ENCODE assay signal across 8 cellular contexts in genomic region chr19:47514869-47515588, GRCh38. TPM values are rescaled to one million over a fixed set of nuclear protein-coding genes. Genes with fewer than 3 reads are reported as not detected.
DNase-seq lines count a peak whose midpoint lies in the region; ATAC-seq, FAIRE-seq and TF ChIP-seq lines count a peak whose summit lies in the region.

Gene NAPA, minus strand, starts transcription at chr19:47515063. Its CDS starts 123 bp downstream, at chr19:47514940.

- H3K9me3 ChIP-seq in iPS-20b (ENCODE audit: insufficient read depth, low read depth, low read length) = no peaks in the 10 kb centered on the region

- DNase-seq in AG04449 (ENCODE audit: low read depth, low spot score) = peak; percentile 98
- peak; percentile 98 for DNase-seq in NCI-H2227 treated with DMSO at 0.1 percent for 48 hours (lab: John Stamatoyannopoulos, UW)
- peak; percentile 99 for DNase-seq in bronchial epithelial cell (ENCODE audit: low read depth)

- peak; percentile 79 for ATAC-seq in GM18907 (IDR thresholded peaks at IDR 0.05; ENCODE audit: unreplicated experiment)
- ATAC-seq in HG03159 (IDR thresholded peaks at IDR 0.05; ENCODE audit: unreplicated experiment) = peak; percentile 87

- H3K4me3 ChIP-seq in AG04449 (ENCODE audit: low read depth, low read length) (peak within 1 kb of the TSS; percentile 100), WI38 (ENCODE audit: low read depth, low read length) (peak within 1 kb of the TSS; percentile 99), bronchial epithelial cell (ENCODE audit: low read depth, low read length) (peak within 1 kb of the TSS; percentile 100), iPS-20b (ENCODE audit: low read length) (peak within 1 kb of the TSS; percentile 99), skin epidermis (peak within 1 kb of the TSS; percentile 61 to 98 (median 93))

- H3K4me1 ChIP-seq in iPS-20b (ENCODE audit: insufficient read depth, low read length) = peaks cover 3% of the 10 kb centered on the region

- peak within 1 kb of the TSS; percentile 70 for H3K27ac ChIP-seq in iPS-20b (ENCODE audit: low read length)
- peak within 1 kb of the TSS; percentile 87 to 100 (median 96) for H3K27ac ChIP-seq in skin epidermis

- peak; percentile 58 for FAIRE-seq in bronchial epithelial cell (lab: Jason Lieb, UNC)

- peak within 1 kb of the TSS; percentile 95 for H3K9ac ChIP-seq in iPS-20b (ENCODE audit: low read depth, low read length)

- CTCF ChIA-PET in AG04449 (lab: Yijun Ruan, JAX) = interaction anchor here (0.6 to 3.1 kb wide), 48 partner anchors 10 to 218 kb away, joined by 3 to 33 read pairs (median 6); partner anchors contain the start of genes EHD2 and KPTN

- POLR2A ChIA-PET in AG04449 (lab: Yijun Ruan, JAX) = interaction anchor here (0.7 to 1.0 kb wide), 2 partner anchors 19 to 329 kb away, joined by 3 read pairs; no protein-coding TSS in a partner anchor

- no peaks in the 10 kb centered on the region for H3K36me3 ChIP-seq in bronchial epithelial cell (ENCODE audit: control insufficient read depth, insufficient read depth, low read length)
- no peaks in the 10 kb centered on the region for H3K36me3 ChIP-seq in iPS-20b (ENCODE audit: insufficient read depth, low read depth, low read length)

- H3K27me3 ChIP-seq in bronchial epithelial cell (ENCODE audit: control insufficient read depth, insufficient read depth, low read length) = no peaks in the 10 kb centered on the region
- no peaks in the 10 kb centered on the region for H3K27me3 ChIP-seq in iPS-20b (ENCODE audit: insufficient read depth, low read length)

- peak; percentile 82 for TF ChIP-seq CTCF in AG04449 (IDR thresholded peaks at IDR 0.05; ENCODE audit: insufficient read depth, low read length, missing control alignments)
- no peak for TF ChIP-seq CTCF in WI38 (IDR thresholded peaks at IDR 0.05; ENCODE audit: low read depth, low read length)
- TF ChIP-seq CTCF in bronchial epithelial cell (IDR thresholded peaks at IDR 0.05; ENCODE audit: insufficient read depth, low read length, severe bottlenecking) = no peak

RNA-seq across cellular contexts. Expression of gene NAPA, which starts in this region (rescaled TPM):
- total RNA-seq in bronchial epithelial cell = 33.0 and 33.2 TPM in 2 replicates

Comparison
In these comparisons a context has a peak if more than half of its experiments do, and no peak if none do; other contexts are left out.
1. Peak in every context shown above with its lines: DNase-seq, ATAC-seq, H3K4me3 ChIP-seq and H3K27ac ChIP-seq.